ENCODE assay signal across 21 cellular contexts in the genomic region with DNA sequence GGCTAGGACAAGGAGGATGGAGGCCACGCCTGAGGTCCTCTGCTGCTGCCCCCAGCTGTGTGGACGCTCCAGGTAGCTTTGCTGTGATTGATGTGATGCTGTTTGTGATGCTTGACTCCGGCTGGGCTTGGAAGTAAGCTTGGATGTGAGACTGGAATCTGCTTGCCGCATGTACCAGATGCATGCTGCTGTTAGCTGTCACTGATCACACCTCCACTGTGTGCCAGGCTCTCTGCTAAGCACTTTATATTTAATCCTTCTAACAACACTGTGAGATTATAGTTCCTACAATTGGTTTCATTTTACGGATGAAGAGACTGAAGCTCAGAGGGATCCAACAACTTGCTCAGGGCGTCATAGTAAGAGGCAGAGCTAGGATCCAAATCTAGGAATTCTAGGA. TPM values are rescaled to one million over a fixed set of nuclear protein-coding genes. Genes with fewer than 3 reads are reported as not detected.
"Had no signal": no experiment of that assay in that cellular context is flagged by ENCODE, and none has a peak within 500 bp of the region (broad histone marks: within the 10 kb centered on the region; RNA-seq: fewer than 3 reads in every experiment).

No MANE protein-coding gene starts in this region.

- DNase-seq: activated B cell treated with CpG ODN at 0.5 μM for 24 hours; activated CD4-positive, alpha-beta T cell treated with anti-CD3 and anti-CD28 coated beads for 48 hours; activated CD8-positive, alpha-beta T cell treated with anti-CD3 and anti-CD28 coated beads for 36 hours; activated effector memory CD4-positive, alpha-beta T cell treated with Interleukin-2 at 50 U/mL for 16 hours; activated T-cell treated with anti-CD3 and anti-CD28 coated beads, Interleukin-2, amount 50 U/mL, for 4 hours; amniotic stem cell; central memory CD4-positive, alpha-beta T cell; effector CD4-positive, alpha-beta T cell; natural killer cell; right cardiac atrium; stomach; T-helper 2 cell had no signal

- H3K9me3 ChIP-seq: esophagus muscularis mucosa, stomach, thoracic aorta had no signal

- H3K4me3 ChIP-seq: coronary artery, esophagus muscularis mucosa, lung, smooth muscle cell, stomach, thoracic aorta had no signal

- H3K27ac ChIP-seq: coronary artery, esophagus muscularis mucosa, stomach, thoracic aorta had no signal

- H3K4me3 Mint-ChIP-seq: activated B cell treated with CpG ODN at 0.5 μM for 24 hours; activated CD8-positive, alpha-beta T cell treated with anti-CD3 and anti-CD28 coated beads for 36 hours; activated T-cell treated with anti-CD3 and anti-CD28 coated beads, Interleukin-2, amount 50 U/mL, for 4 hours; natural killer cell had no signal

- H3K4me2 ChIP-seq: smooth muscle cell had no signal

- H3K27me3 Mint-ChIP-seq: activated B cell treated with CpG ODN at 0.5 μM for 24 hours; activated CD8-positive, alpha-beta T cell treated with anti-CD3 and anti-CD28 coated beads for 36 hours had no signal

- H3K27me3 ChIP-seq: esophagus muscularis mucosa, stomach had no signal

- H3K9me3 Mint-ChIP-seq: activated B cell treated with CpG ODN at 0.5 μM for 24 hours; activated CD8-positive, alpha-beta T cell treated with anti-CD3 and anti-CD28 coated beads for 36 hours; activated naive CD4-positive, alpha-beta T cell treated with anti-CD3 and anti-CD28 coated beads, Interleukin-2, amount 50 U/mL, for 72 hours; activated T-cell treated with anti-CD3 and anti-CD28 coated beads, Interleukin-2, amount 50 U/mL, for 4 hours; natural killer cell had no signal

- H3K27ac Mint-ChIP-seq: activated B cell treated with CpG ODN at 0.5 μM for 24 hours; activated CD8-positive, alpha-beta T cell treated with anti-CD3 and anti-CD28 coated beads for 36 hours; activated naive CD4-positive, alpha-beta T cell treated with anti-CD3 and anti-CD28 coated beads, Interleukin-2, amount 50 U/mL, for 72 hours; natural killer cell had no signal

- H3K36me3 Mint-ChIP-seq: activated naive CD4-positive, alpha-beta T cell treated with anti-CD3 and anti-CD28 coated beads, Interleukin-2, amount 50 U/mL, for 72 hours; natural killer cell had no signal

RNA-seq across cellular contexts. Expression of a gene that starts 35.0 kb away (rescaled TPM):
- total RNA-seq: activated CD8-positive, alpha-beta T cell treated with anti-CD3 and anti-CD28 coated beads for 36 hours; activated naive CD4-positive, alpha-beta T cell treated with anti-CD3 and anti-CD28 coated beads, Interleukin-2, amount 50 U/mL, for 72 hours; activated T-cell treated with anti-CD3 and anti-CD28 coated beads, Interleukin-2, amount 50 U/mL, for 4 hours; esophagus muscularis mucosa; fibroblast of villous mesenchyme; glomerular endothelial cell; posterior vena cava; smooth muscle cell; thoracic aorta had no signal
- polyA plus RNA-seq: right cardiac atrium, smooth muscle cell had no signal
